8 cellular contexts compared by ENCODE assay signal in genomic region chr12:122265931-122266771, GRCh38.
DNase-seq lines count a peak whose midpoint lies in the region; ATAC-seq and TF ChIP-seq lines count a peak whose summit lies in the region.

Gene VPS33A, minus strand, starts transcription at chr12:122266494. Its CDS starts 86 bp downstream, at chr12:122266408.

- H3K27ac ChIP-seq in substantia nigra (ENCODE audit: low read depth, low read length, poor library complexity, severe bottlenecking): peak within 1 kb of the TSS; percentile 92

- peaks cover 25% of the 10 kb centered on the region for H3K4me1 Mint-ChIP-seq in activated naive CD4-positive, alpha-beta T cell treated with anti-CD3 and anti-CD28 coated beads, Interleukin-2, amount 50 U/mL, for 24 hours

- peak within 1 kb of the TSS; percentile 100 for H3K27ac Mint-ChIP-seq in activated naive CD4-positive, alpha-beta T cell treated with anti-CD3 and anti-CD28 coated beads, Interleukin-2, amount 50 U/mL, for 24 hours

- peak; percentile 88 for DNase-seq in NCI-H1092 treated with DMSO at 0.1 percent for 48 hours (lab: John Stamatoyannopoulos, UW)
- peak; percentile 95 for DNase-seq in globus pallidus (ENCODE audit: low spot score)
- peak; percentile 91 for DNase-seq in non-pigmented ciliary epithelial cell (ENCODE audit: low read depth)
- peak; percentile 70 to 96 (median 92) for DNase-seq in substantia nigra (lab: John Stamatoyannopoulos, UW)

- H3K9me3 Mint-ChIP-seq in activated naive CD4-positive, alpha-beta T cell treated with anti-CD3 and anti-CD28 coated beads, Interleukin-2, amount 50 U/mL, for 24 hours: no peaks in the 10 kb centered on the region

- H3K4me3 Mint-ChIP-seq in activated naive CD4-positive, alpha-beta T cell treated with anti-CD3 and anti-CD28 coated beads, Interleukin-2, amount 50 U/mL, for 24 hours: peak within 1 kb of the TSS; percentile 97

- peak within 1 kb of the TSS; percentile 92 for H3K4me3 ChIP-seq in GM08714 (ENCODE audit: low read length)

- peak; percentile 88 for ATAC-seq in HG02610 (IDR thresholded peaks at IDR 0.05; ENCODE audit: unreplicated experiment)
- peak; percentile 95 for ATAC-seq in SK-N-SH treated with all-trans-retinoic acid at 6 μM for 48 hours

- H3K27me3 Mint-ChIP-seq in activated naive CD4-positive, alpha-beta T cell treated with anti-CD3 and anti-CD28 coated beads, Interleukin-2, amount 50 U/mL, for 24 hours: no peaks in the 10 kb centered on the region

- H3K36me3 Mint-ChIP-seq in activated naive CD4-positive, alpha-beta T cell treated with anti-CD3 and anti-CD28 coated beads, Interleukin-2, amount 50 U/mL, for 24 hours: peaks cover 4% of the 10 kb centered on the region

TF ChIP-seq in SK-N-SH treated with all-trans-retinoic acid at 6 μM for 48 hours, 23 proteins besides CTCF, POLR2A, EP300 and RAD21:
- TF ChIP-seq, protein P1, sequence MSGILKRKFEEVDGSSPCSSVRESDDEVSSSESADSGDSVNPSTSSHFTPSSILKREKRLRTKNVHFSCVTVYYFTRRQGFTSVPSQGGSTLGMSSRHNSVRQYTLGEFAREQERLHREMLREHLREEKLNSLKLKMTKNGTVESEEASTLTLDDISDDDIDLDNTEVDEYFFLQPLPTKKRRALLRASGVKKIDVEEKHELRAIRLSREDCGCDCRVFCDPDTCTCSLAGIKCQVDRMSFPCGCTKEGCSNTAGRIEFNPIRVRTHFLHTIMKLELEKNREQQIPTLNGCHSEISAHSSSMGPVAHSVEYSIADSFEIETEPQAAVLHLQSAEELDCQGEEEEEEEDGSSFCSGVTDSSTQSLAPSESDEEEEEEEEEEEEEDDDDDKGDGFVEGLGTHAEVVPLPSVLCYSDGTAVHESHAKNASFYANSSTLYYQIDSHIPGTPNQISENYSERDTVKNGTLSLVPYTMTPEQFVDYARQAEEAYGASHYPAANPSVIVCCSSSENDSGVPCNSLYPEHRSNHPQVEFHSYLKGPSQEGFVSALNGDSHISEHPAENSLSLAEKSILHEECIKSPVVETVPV (CRISPR knock-in tag; IDR thresholded peaks at IDR 0.05): no peak
- TF ChIP-seq ZFP3 (CRISPR knock-in tag; IDR thresholded peaks at IDR 0.05): peak; percentile 39; the same call in 1 of the 2 replicates
- no peak for TF ChIP-seq TCF4 (CRISPR knock-in tag; IDR thresholded peaks at IDR 0.05; ENCODE audit: borderline replicate concordance)
- TF ChIP-seq, protein P2, sequence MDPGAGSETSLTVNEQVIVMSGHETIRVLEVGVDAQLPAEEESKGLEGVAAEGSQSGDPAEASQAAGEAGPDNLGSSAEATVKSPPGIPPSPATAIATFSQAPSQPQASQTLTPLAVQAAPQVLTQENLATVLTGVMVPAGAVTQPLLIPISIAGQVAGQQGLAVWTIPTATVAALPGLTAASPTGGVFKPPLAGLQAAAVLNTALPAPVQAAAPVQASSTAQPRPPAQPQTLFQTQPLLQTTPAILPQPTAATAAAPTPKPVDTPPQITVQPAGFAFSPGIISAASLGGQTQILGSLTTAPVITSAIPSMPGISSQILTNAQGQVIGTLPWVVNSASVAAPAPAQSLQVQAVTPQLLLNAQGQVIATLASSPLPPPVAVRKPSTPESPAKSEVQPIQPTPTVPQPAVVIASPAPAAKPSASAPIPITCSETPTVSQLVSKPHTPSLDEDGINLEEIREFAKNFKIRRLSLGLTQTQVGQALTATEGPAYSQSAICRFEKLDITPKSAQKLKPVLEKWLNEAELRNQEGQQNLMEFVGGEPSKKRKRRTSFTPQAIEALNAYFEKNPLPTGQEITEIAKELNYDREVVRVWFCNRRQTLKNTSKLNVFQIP (CRISPR knock-in tag; IDR thresholded peaks at IDR 0.05; ENCODE audit: borderline replicate concordance, low read depth): peak; percentile 26; the same call in 1 of the 2 replicates
- TF ChIP-seq ARNTL (CRISPR knock-in tag; IDR thresholded peaks at IDR 0.05; ENCODE audit: borderline replicate concordance, low read depth): no peak
- no peak for TF ChIP-seq OSR1 (CRISPR knock-in tag; IDR thresholded peaks at IDR 0.05)
- TF ChIP-seq PATZ1 (CRISPR knock-in tag; IDR thresholded peaks at IDR 0.05; ENCODE audit: borderline replicate concordance): 0 out of 2 replicates have a peak, but pooled peaks have one; percentile 40
- TF ChIP-seq RARB (CRISPR knock-in tag; IDR thresholded peaks at IDR 0.05): 0 out of 2 replicates have a peak, but pooled peaks have one; percentile 22
- no peak for TF ChIP-seq ZNF565 (CRISPR knock-in tag; conservative IDR thresholded peaks at IDR 0.05; ENCODE audit: low read depth)
- TF ChIP-seq ESRRG (CRISPR knock-in tag; IDR thresholded peaks at IDR 0.05): no peak
- TF ChIP-seq CSDC2 (CRISPR knock-in tag; IDR thresholded peaks at IDR 0.05): no peak
- TF ChIP-seq GLIS3 (CRISPR knock-in tag; IDR thresholded peaks at IDR 0.05): peak; percentile 54; the same call in 1 of the 2 replicates
- no peak for TF ChIP-seq ZC3H10 (CRISPR knock-in tag; IDR thresholded peaks at IDR 0.05)
- no peak for TF ChIP-seq PPARA (CRISPR knock-in tag; IDR thresholded peaks at IDR 0.05; ENCODE audit: borderline replicate concordance)
- no peak for TF ChIP-seq ZFP30 (CRISPR knock-in tag; IDR thresholded peaks at IDR 0.05)
- TF ChIP-seq, protein P3, sequence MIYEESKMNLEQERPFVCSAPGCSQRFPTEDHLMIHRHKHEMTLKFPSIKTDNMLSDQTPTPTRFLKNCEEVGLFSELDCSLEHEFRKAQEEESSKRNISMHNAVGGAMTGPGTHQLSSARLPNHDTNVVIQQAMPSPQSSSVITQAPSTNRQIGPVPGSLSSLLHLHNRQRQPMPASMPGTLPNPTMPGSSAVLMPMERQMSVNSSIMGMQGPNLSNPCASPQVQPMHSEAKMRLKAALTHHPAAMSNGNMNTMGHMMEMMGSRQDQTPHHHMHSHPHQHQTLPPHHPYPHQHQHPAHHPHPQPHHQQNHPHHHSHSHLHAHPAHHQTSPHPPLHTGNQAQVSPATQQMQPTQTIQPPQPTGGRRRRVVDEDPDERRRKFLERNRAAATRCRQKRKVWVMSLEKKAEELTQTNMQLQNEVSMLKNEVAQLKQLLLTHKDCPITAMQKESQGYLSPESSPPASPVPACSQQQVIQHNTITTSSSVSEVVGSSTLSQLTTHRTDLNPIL (CRISPR knock-in tag; IDR thresholded peaks at IDR 0.05; ENCODE audit: low read depth): no peak
- TF ChIP-seq BACH2 (CRISPR knock-in tag; IDR thresholded peaks at IDR 0.05; ENCODE audit: borderline replicate concordance): no peak
- no peak for TF ChIP-seq ZNF8 (CRISPR knock-in tag; IDR thresholded peaks at IDR 0.05)
- TF ChIP-seq ISL1 (CRISPR knock-in tag; IDR thresholded peaks at IDR 0.05): no peak
- TF ChIP-seq TOX (CRISPR knock-in tag; IDR thresholded peaks at IDR 0.05; ENCODE audit: borderline replicate concordance): no peak
- no peak for TF ChIP-seq ZNF70 (CRISPR knock-in tag; IDR thresholded peaks at IDR 0.05)
- no peak for TF ChIP-seq SNAI2 (CRISPR knock-in tag; IDR thresholded peaks at IDR 0.05)
- 0 out of 2 replicates have a peak, but pooled peaks have one; percentile 36 for TF ChIP-seq TSHZ2 (CRISPR knock-in tag; IDR thresholded peaks at IDR 0.05)

Comparison
In these comparisons a context has a peak if more than half of its experiments do, and no peak if none do; other contexts are left out.
1. Peak in every context shown above with its lines: DNase-seq, ATAC-seq, H3K4me3 ChIP-seq and H3K27ac ChIP-seq.